ENCODE assay signal across 2 cellular contexts in genomic region chr18:9153281-9153680, GRCh38.
A peak's percentile ranks its signal among the peaks of the same experiment; 100 is the strongest.
TF ChIP-seq lines count a peak whose summit lies in the region.

No MANE protein-coding gene starts in this region.

TF ChIP-seq in liver, 16 proteins besides CTCF, POLR2A, EP300 and RAD21:
- TF ChIP-seq HNF4G (IDR thresholded peaks at IDR 0.05) (no peak), SP1 (IDR thresholded peaks at IDR 0.05) (no peak), GABPA (IDR thresholded peaks at IDR 0.05 in 1 of 2, conservative IDR thresholded peaks at IDR 0.05 in 1 of 2) (no peak), RXRA (IDR thresholded peaks at IDR 0.05) (peak in 1 of 2 donors; percentile 54), FOXA2 (IDR thresholded peaks at IDR 0.05) (peak; percentile 73), EGR1 (IDR thresholded peaks at IDR 0.05; ENCODE audit: low read depth in 2 of 2) (no peak), YY1 (IDR thresholded peaks at IDR 0.05) (no peak), HNF4A (conservative IDR thresholded peaks at IDR 0.05) (peak in 1 of 2 donors; percentile 36)
- TF ChIP-seq, protein P1, sequence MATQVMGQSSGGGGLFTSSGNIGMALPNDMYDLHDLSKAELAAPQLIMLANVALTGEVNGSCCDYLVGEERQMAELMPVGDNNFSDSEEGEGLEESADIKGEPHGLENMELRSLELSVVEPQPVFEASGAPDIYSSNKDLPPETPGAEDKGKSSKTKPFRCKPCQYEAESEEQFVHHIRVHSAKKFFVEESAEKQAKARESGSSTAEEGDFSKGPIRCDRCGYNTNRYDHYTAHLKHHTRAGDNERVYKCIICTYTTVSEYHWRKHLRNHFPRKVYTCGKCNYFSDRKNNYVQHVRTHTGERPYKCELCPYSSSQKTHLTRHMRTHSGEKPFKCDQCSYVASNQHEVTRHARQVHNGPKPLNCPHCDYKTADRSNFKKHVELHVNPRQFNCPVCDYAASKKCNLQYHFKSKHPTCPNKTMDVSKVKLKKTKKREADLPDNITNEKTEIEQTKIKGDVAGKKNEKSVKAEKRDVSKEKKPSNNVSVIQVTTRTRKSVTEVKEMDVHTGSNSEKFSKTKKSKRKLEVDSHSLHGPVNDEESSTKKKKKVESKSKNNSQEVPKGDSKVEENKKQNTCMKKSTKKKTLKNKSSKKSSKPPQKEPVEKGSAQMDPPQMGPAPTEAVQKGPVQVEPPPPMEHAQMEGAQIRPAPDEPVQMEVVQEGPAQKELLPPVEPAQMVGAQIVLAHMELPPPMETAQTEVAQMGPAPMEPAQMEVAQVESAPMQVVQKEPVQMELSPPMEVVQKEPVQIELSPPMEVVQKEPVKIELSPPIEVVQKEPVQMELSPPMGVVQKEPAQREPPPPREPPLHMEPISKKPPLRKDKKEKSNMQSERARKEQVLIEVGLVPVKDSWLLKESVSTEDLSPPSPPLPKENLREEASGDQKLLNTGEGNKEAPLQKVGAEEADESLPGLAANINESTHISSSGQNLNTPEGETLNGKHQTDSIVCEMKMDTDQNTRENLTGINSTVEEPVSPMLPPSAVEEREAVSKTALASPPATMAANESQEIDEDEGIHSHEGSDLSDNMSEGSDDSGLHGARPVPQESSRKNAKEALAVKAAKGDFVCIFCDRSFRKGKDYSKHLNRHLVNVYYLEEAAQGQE (IDR thresholded peaks at IDR 0.05): no peak
- TF ChIP-seq, protein P2, sequence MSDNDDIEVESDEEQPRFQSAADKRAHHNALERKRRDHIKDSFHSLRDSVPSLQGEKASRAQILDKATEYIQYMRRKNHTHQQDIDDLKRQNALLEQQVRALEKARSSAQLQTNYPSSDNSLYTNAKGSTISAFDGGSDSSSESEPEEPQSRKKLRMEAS (IDR thresholded peaks at IDR 0.05): peak; percentile 35
- TF ChIP-seq, protein P3, sequence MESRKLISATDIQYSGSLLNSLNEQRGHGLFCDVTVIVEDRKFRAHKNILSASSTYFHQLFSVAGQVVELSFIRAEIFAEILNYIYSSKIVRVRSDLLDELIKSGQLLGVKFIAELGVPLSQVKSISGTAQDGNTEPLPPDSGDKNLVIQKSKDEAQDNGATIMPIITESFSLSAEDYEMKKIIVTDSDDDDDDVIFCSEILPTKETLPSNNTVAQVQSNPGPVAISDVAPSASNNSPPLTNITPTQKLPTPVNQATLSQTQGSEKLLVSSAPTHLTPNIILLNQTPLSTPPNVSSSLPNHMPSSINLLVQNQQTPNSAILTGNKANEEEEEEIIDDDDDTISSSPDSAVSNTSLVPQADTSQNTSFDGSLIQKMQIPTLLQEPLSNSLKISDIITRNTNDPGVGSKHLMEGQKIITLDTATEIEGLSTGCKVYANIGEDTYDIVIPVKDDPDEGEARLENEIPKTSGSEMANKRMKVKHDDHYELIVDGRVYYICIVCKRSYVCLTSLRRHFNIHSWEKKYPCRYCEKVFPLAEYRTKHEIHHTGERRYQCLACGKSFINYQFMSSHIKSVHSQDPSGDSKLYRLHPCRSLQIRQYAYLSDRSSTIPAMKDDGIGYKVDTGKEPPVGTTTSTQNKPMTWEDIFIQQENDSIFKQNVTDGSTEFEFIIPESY (IDR thresholded peaks at IDR 0.05): peak; percentile 13

TF ChIP-seq in HepG2, 621 proteins besides CTCF, POLR2A, EP300 and RAD21:
- TF ChIP-seq TCF7L2 (IDR thresholded peaks at IDR 0.05; ENCODE audit: low read depth, low read length): no peak
- TF ChIP-seq, protein P4, sequence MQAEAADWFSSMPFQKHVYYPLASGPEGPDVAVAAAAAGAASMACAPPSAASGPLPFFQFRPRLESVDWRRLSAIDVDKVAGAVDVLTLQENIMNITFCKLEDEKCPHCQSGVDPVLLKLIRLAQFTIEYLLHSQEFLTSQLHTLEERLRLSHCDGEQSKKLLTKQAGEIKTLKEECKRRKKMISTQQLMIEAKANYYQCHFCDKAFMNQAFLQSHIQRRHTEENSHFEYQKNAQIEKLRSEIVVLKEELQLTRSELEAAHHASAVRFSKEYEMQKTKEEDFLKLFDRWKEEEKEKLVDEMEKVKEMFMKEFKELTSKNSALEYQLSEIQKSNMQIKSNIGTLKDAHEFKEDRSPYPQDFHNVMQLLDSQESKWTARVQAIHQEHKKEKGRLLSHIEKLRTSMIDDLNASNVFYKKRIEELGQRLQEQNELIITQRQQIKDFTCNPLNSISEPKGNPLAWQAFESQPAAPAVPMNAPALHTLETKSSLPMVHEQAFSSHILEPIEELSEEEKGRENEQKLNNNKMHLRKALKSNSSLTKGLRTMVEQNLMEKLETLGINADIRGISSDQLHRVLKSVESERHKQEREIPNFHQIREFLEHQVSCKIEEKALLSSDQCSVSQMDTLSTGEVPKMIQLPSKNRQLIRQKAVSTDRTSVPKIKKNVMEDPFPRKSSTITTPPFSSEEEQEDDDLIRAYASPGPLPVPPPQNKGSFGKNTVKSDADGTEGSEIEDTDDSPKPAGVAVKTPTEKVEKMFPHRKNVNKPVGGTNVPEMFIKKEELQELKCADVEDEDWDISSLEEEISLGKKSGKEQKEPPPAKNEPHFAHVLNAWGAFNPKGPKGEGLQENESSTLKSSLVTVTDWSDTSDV (CRISPR knock-in tag; IDR thresholded peaks at IDR 0.05): no peak
- TF ChIP-seq, protein P5, sequence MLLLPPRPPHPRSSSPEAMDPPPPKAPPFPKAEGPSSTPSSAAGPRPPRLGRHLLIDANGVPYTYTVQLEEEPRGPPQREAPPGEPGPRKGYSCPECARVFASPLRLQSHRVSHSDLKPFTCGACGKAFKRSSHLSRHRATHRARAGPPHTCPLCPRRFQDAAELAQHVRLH (CRISPR knock-in tag; IDR thresholded peaks at IDR 0.05; ENCODE audit: borderline replicate concordance, low read depth): no peak
- TF ChIP-seq, protein P6, sequence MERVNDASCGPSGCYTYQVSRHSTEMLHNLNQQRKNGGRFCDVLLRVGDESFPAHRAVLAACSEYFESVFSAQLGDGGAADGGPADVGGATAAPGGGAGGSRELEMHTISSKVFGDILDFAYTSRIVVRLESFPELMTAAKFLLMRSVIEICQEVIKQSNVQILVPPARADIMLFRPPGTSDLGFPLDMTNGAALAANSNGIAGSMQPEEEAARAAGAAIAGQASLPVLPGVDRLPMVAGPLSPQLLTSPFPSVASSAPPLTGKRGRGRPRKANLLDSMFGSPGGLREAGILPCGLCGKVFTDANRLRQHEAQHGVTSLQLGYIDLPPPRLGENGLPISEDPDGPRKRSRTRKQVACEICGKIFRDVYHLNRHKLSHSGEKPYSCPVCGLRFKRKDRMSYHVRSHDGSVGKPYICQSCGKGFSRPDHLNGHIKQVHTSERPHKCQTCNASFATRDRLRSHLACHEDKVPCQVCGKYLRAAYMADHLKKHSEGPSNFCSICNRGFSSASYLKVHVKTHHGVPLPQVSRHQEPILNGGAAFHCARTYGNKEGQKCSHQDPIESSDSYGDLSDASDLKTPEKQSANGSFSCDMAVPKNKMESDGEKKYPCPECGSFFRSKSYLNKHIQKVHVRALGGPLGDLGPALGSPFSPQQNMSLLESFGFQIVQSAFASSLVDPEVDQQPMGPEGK (CRISPR knock-in tag; IDR thresholded peaks at IDR 0.05): no peak
- TF ChIP-seq HOXA7 (CRISPR knock-in tag; IDR thresholded peaks at IDR 0.05): no peak
- no peak for TF ChIP-seq E2F2 (CRISPR knock-in tag; IDR thresholded peaks at IDR 0.05; ENCODE audit: borderline replicate concordance)
- no peak for TF ChIP-seq ZNF605 (CRISPR knock-in tag; IDR thresholded peaks at IDR 0.05)
- TF ChIP-seq SNAPC4 (CRISPR knock-in tag; IDR thresholded peaks at IDR 0.05): no peak
- TF ChIP-seq PLRG1 (conservative IDR thresholded peaks at IDR 0.05): no peak
- TF ChIP-seq ZNF552 (CRISPR knock-in tag; IDR thresholded peaks at IDR 0.05; ENCODE audit: borderline replicate concordance): no peak
- TF ChIP-seq YEATS4 (CRISPR knock-in tag; IDR thresholded peaks at IDR 0.05; ENCODE audit: borderline replicate concordance): no peak
- TF ChIP-seq GATA4 (IDR thresholded peaks at IDR 0.05; ENCODE audit: borderline replicate concordance, low read depth): no peak
- no peak for TF ChIP-seq ZNF501 (CRISPR knock-in tag; IDR thresholded peaks at IDR 0.05)
